8 cellular contexts compared by ENCODE assay signal in the genomic region with DNA sequence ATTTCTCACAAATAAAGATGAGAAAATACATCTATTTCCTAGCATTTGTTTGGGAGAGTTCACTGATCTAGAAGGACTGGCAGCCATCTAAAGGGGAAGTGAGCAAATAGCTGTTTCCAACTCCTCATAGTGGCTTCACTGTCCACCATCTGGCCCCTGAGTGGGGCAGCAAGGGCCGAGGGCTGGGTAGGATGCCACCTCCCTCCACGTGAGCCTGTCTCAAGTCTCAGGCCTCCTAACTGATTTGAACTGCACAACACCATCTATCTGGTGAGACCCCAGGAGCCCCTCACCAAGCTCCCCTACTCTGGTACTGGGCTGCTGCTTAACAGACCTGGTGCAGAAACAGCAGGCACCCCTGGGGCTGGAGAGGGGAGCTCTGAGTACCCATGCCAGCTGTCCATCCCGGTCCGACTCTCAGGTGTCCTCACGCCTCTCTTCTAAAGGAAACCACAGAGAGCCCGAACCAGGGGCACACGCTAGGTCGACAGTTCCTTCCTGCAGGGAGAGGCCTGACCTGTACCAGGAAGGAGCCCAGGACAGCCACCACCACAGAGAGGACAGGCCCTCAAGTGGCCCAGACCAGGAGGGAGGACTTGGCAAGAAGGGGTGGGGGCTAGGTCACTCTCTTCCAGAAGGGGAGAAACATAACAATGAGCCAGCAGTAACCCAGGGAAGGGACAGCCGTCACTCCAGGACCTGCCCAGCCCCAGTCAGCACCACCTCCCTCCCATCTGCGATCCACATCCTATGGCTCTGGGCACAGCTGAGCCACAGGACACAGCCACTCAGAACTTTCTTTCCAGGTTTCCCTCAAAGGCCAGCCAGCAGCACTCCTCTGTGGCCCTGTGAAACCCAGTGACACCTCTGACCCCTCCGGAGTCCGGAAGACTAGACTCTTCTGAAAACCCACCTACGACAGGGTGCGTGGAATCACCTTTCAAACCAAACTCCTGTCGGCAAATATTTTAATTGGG. TPM values are rescaled to one million over a fixed set of nuclear protein-coding genes. Genes with fewer than 3 reads are reported as not detected.
DNase-seq lines count a peak whose midpoint lies in the region; ATAC-seq and TF ChIP-seq lines count a peak whose summit lies in the region.

No MANE protein-coding gene starts in this region.

- intact Hi-C loops in body of pancreas (cut with DNase I), result no loop called here

- peaks cover 5% of the 10 kb centered on the region for H3K36me3 ChIP-seq in CD4-positive, CD25-positive, alpha-beta regulatory T cell (ENCODE audit: control insufficient read depth, insufficient read depth, low read length)
- H3K36me3 ChIP-seq in body of pancreas (replicated peaks in 1 of 2; ENCODE audit: insufficient read depth in 1 of 2, low read depth in 2 of 2), result no peaks in the 10 kb centered on the region

- no peak for TF ChIP-seq CTCF in body of pancreas (IDR thresholded peaks at IDR 0.05)

- peaks cover 74% of the 10 kb centered on the region for H3K4me1 ChIP-seq in CD4-positive, CD25-positive, alpha-beta regulatory T cell (ENCODE audit: control insufficient read depth, insufficient read depth, low read length, poor library complexity, severe bottlenecking)
- peaks cover 92% of the 10 kb centered on the region for H3K4me1 ChIP-seq in body of pancreas

- no peaks in the 10 kb centered on the region for H3K9me3 Mint-ChIP-seq in CD4-positive, CD25-positive, alpha-beta regulatory T cell
- no peaks in the 10 kb centered on the region for H3K9me3 Mint-ChIP-seq in natural killer cell treated with Interleukin-12 subunit alpha and Interleukin-12 subunit beta and Interleukin-15 and Interleukin-18, amount 100 ng/mL, for 72 hours

- H3K36me3 Mint-ChIP-seq in CD4-positive, CD25-positive, alpha-beta regulatory T cell, result no peaks in the 10 kb centered on the region
- H3K36me3 Mint-ChIP-seq in natural killer cell treated with Interleukin-12 subunit alpha and Interleukin-12 subunit beta and Interleukin-15 and Interleukin-18, amount 100 ng/mL, for 72 hours, result no peaks in the 10 kb centered on the region

- WGBS in body of pancreas, 2 donors, result 67 to 80% methylated on average over 12 to 14 of the region's 15 CpGs

- peak overlapping the region; percentile 87 for H3K27ac ChIP-seq in CD4-positive, CD25-positive, alpha-beta regulatory T cell (ENCODE audit: insufficient read depth, low read length, poor library complexity, severe bottlenecking)
- peak overlapping the region; percentile 51 to 79 (median 55) for H3K27ac ChIP-seq in body of pancreas

- no peaks in the 10 kb centered on the region for H3K9me3 ChIP-seq in CD4-positive, CD25-positive, alpha-beta regulatory T cell (ENCODE audit: control insufficient read depth in 2 of 2, low read length in 2 of 2)
- H3K9me3 ChIP-seq in body of pancreas, result no peaks in the 10 kb centered on the region

- no peaks in the 10 kb centered on the region for H3K27me3 ChIP-seq in CD4-positive, CD25-positive, alpha-beta regulatory T cell (ENCODE audit: control insufficient read depth, insufficient read depth, low read length)
- H3K27me3 ChIP-seq in body of pancreas, result no peaks in the 10 kb centered on the region

- no peak for DNase-seq in CD4-positive, CD25-positive, alpha-beta regulatory T cell
- peak; percentile 50 to 65 for DNase-seq in Kasumi-1 (lab: John Stamatoyannopoulos, UW)
- DNase-seq in body of pancreas, result no peak
- DNase-seq in natural killer cell treated with Interleukin-12 subunit alpha and Interleukin-12 subunit beta and Interleukin-15 and Interleukin-18, amount 100 ng/mL, for 72 hours (ENCODE audit: low spot score), result no peak
- no peak for DNase-seq in HuH-7.5 (ENCODE audit: low spot score)
- no peak for DNase-seq in NCI-H128 (lab: John Stamatoyannopoulos, UW; ENCODE audit: unreplicated experiment)
- no peak for DNase-seq in activated CD4-positive, CD25-positive, alpha-beta regulatory T cell treated with anti-CD3 and anti-CD28 coated beads, Interleukin-2, amount 50 U/mL, for 72 hours

- peak overlapping the region; percentile 59 for H3K4me3 ChIP-seq in CD4-positive, CD25-positive, alpha-beta regulatory T cell (ENCODE audit: low read depth, low read length)
- no peak overlapping the region for H3K4me3 ChIP-seq in body of pancreas

- peaks cover 4% of the 10 kb centered on the region for H3K27me3 Mint-ChIP-seq in CD4-positive, CD25-positive, alpha-beta regulatory T cell
- no peaks in the 10 kb centered on the region for H3K27me3 Mint-ChIP-seq in natural killer cell treated with Interleukin-12 subunit alpha and Interleukin-12 subunit beta and Interleukin-15 and Interleukin-18, amount 100 ng/mL, for 72 hours

- H3K27ac Mint-ChIP-seq in CD4-positive, CD25-positive, alpha-beta regulatory T cell, result peak overlapping the region; percentile 95 to 99 (median 98)
- H3K27ac Mint-ChIP-seq in natural killer cell treated with Interleukin-12 subunit alpha and Interleukin-12 subunit beta and Interleukin-15 and Interleukin-18, amount 100 ng/mL, for 72 hours, result peak overlapping the region; percentile 82 to 96

- H3K4me1 Mint-ChIP-seq in CD4-positive, CD25-positive, alpha-beta regulatory T cell, result peaks cover 16 to 92% (median 66%) of the 10 kb centered on the region in 4 donors
- H3K4me1 Mint-ChIP-seq in natural killer cell treated with Interleukin-12 subunit alpha and Interleukin-12 subunit beta and Interleukin-15 and Interleukin-18, amount 100 ng/mL, for 72 hours (ENCODE audit: low read depth in 2 of 2), result peaks cover 66 to 70% of the 10 kb centered on the region in 2 donors

- ATAC-seq in CD4-positive, CD25-positive, alpha-beta regulatory T cell (ENCODE audit: low read depth in 2 of 2), result no peak
- ATAC-seq in body of pancreas, result no peak
- no peak for ATAC-seq in natural killer cell treated with Interleukin-12 subunit alpha and Interleukin-12 subunit beta and Interleukin-15 and Interleukin-18, amount 100 ng/mL, for 72 hours
- ATAC-seq in GM21576 (IDR thresholded peaks at IDR 0.05; ENCODE audit: unreplicated experiment), result no peak

- peak overlapping the region; percentile 82 to 92 (median 88) for H3K4me3 Mint-ChIP-seq in CD4-positive, CD25-positive, alpha-beta regulatory T cell
- H3K4me3 Mint-ChIP-seq in natural killer cell treated with Interleukin-12 subunit alpha and Interleukin-12 subunit beta and Interleukin-15 and Interleukin-18, amount 100 ng/mL, for 72 hours, result peak overlapping the region; percentile 85

- no peak for TF ChIP-seq POLR2A in body of pancreas (IDR thresholded peaks at IDR 0.05)

RNA-seq across cellular contexts. Expression of gene SLC35E1, which starts 12.9 kb away (rescaled TPM):
- 93.1 TPM for total RNA-seq in CD4-positive, CD25-positive, alpha-beta regulatory T cell
- 10 to 100 TPM; 19.0 to 28.5 (median 24.6) TPM for polyA plus RNA-seq in CD4-positive, CD25-positive, alpha-beta regulatory T cell
- total RNA-seq in body of pancreas, result 10 to 100 TPM; 27.0 to 66.3 TPM
- total RNA-seq in natural killer cell treated with Interleukin-12 subunit alpha and Interleukin-12 subunit beta and Interleukin-15 and Interleukin-18, amount 100 ng/mL, for 72 hours, result 10 to 100 TPM; 52.2 to 71.5 TPM

RNA-seq across cellular contexts. Expression of gene CHERP, which starts 42.9 kb away (rescaled TPM):
- 57.2 TPM for total RNA-seq in CD4-positive, CD25-positive, alpha-beta regulatory T cell
- 10 to 100 TPM in 1 of 4 donors, 1 to 10 TPM in 3; 4.8 to 13.7 (median 8.4) TPM for polyA plus RNA-seq in CD4-positive, CD25-positive, alpha-beta regulatory T cell
- total RNA-seq in body of pancreas, result 10 to 100 TPM in 1 of 2 donors, 1 to 10 TPM in 1; 8.6 to 34.9 TPM
- 10 to 100 TPM; 64.1 to 93.0 TPM for total RNA-seq in natural killer cell treated with Interleukin-12 subunit alpha and Interleukin-12 subunit beta and Interleukin-15 and Interleukin-18, amount 100 ng/mL, for 72 hours

RNA-seq across cellular contexts. Expression of gene MED26, which starts 42.9 kb away (rescaled TPM):
- total RNA-seq in CD4-positive, CD25-positive, alpha-beta regulatory T cell, result 62.5 TPM
- 1 to 10 TPM; 2.9 to 4.6 (median 3.9) TPM for polyA plus RNA-seq in CD4-positive, CD25-positive, alpha-beta regulatory T cell
- 1 to 10 TPM; 4.9 to 8.2 TPM for total RNA-seq in body of pancreas
- 10 to 100 TPM; 15.5 to 28.1 TPM for total RNA-seq in natural killer cell treated with Interleukin-12 subunit alpha and Interleukin-12 subunit beta and Interleukin-15 and Interleukin-18, amount 100 ng/mL, for 72 hours

Comparison
In these comparisons a context has a peak if more than half of its experiments do, and no peak if none do; other contexts are left out.
1. DNase-seq: peak in Kasumi-1 (2 of 2); none in CD4-positive, CD25-positive, alpha-beta regulatory T cell (0 of 3), body of pancreas (0 of 4), natural killer cell treated with Interleukin-12 subunit alpha and Interleukin-12 subunit beta and Interleukin-15 and Interleukin-18, amount 100 ng/mL, for 72 hours (single experiment), HuH-7.5 (single experiment), NCI-H128 (single experiment) and activated CD4-positive, CD25-positive, alpha-beta regulatory T cell treated with anti-CD3 and anti-CD28 coated beads, Interleukin-2, amount 50 U/mL, for 72 hours (single experiment).